In the genomic region with DNA sequence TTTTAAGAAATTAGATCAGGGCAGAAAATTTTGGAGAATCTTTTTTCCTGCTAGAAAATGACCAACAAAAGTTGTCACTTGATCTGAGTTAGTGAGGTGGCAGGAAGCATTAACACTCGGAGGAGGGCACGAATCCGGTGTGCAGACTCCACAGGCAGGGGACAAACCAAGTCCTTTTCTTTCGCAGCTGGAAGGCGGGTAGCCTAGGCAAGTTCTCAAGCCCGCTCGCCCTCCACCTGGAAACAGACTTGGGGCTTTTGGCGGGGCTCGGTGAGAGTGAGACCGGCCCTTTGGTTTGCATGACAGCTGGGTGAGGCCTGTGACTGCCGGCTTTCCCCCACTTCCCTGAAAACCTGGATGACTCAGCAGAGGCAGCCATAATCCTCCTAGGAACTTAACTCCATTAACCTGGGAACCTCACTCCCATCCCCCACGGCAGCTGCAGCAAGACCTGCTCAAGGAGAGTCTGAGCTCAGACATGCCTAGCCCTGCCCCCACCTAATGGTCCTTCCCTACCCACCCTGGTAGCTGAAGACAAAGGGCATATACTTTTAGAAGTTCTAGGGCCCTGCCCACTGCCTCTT, we compare ENCODE assay signal across 1 cellular context.
TF ChIP-seq lines count a peak whose summit lies in the region.

No MANE protein-coding gene starts in this region.

TF ChIP-seq in GM23338, 12 proteins besides CTCF, POLR2A, EP300 and RAD21 (continued from another document):
- TF ChIP-seq, protein P1, sequence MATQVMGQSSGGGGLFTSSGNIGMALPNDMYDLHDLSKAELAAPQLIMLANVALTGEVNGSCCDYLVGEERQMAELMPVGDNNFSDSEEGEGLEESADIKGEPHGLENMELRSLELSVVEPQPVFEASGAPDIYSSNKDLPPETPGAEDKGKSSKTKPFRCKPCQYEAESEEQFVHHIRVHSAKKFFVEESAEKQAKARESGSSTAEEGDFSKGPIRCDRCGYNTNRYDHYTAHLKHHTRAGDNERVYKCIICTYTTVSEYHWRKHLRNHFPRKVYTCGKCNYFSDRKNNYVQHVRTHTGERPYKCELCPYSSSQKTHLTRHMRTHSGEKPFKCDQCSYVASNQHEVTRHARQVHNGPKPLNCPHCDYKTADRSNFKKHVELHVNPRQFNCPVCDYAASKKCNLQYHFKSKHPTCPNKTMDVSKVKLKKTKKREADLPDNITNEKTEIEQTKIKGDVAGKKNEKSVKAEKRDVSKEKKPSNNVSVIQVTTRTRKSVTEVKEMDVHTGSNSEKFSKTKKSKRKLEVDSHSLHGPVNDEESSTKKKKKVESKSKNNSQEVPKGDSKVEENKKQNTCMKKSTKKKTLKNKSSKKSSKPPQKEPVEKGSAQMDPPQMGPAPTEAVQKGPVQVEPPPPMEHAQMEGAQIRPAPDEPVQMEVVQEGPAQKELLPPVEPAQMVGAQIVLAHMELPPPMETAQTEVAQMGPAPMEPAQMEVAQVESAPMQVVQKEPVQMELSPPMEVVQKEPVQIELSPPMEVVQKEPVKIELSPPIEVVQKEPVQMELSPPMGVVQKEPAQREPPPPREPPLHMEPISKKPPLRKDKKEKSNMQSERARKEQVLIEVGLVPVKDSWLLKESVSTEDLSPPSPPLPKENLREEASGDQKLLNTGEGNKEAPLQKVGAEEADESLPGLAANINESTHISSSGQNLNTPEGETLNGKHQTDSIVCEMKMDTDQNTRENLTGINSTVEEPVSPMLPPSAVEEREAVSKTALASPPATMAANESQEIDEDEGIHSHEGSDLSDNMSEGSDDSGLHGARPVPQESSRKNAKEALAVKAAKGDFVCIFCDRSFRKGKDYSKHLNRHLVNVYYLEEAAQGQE (IDR thresholded peaks at IDR 0.05; ENCODE audit: unreplicated experiment), result no peak
TF ChIP-seq in GM23338: peak in this region for 0.
